ENCODE assay signal across 18 cellular contexts in the genomic region with DNA sequence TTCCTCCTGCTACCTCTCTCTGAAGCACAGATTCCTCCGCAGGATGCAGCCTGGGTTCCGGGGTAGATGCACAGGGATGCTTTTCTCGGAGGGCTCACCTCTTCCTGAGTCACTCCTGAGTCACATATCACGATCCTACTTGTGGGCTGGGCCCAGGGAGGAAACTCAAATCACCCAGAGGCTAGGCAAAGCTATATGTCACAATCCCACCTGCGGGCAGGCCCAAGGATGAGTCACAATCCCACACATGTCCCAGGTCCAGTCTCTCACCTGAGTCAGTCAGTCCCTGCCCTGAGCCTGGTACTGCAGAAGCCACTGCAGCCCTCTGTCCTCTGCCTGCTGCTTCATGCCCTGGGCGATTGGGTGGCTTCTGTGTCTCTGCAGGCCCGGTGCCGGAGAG.
"Had no signal": no experiment of that assay in that cellular context is flagged by ENCODE, and none has a peak within 500 bp of the region (broad histone marks: within the 10 kb centered on the region; RNA-seq: fewer than 3 reads in every experiment).

No MANE protein-coding gene starts in this region.

- FAIRE-seq: endothelial cell of umbilical vein had no signal

- H3K4me3 Mint-ChIP-seq: activated CD8-positive, alpha-beta T cell treated with anti-CD3 and anti-CD28 coated beads, Interleukin-2, amount 10 ng/mL, durations not matched to agents 7 days and 5 days; activated naive CD4-positive, alpha-beta T cell treated with anti-CD3 and anti-CD28 coated beads, Interleukin-2, amount 10 ng/mL, durations not matched to agents 7 days and 5 days; activated T-helper 1 cell treated with anti-CD3 and anti-CD28 coated beads, Interleukin-12 subunit alpha, Interleukin-12 subunit beta, Interleukin-2, Interleukin-4 antibody, amounts not matched to agents 30 ng/mL and 10 ng/mL and 1 ng/mL, durations not matched to agents 14 hours and 24 hours and 36 hours; natural killer cell; stimulated activated effector memory CD8-positive, alpha-beta T cell treated with anti-CD3 and anti-CD28 coated beads, Interleukin-12 subunit alpha, Interleukin-12 subunit beta, amount 100 ng/mL, for 72 hours had no signal

- H3K4me1 ChIP-seq: colonic mucosa, psoas muscle, right lobe of liver had no signal

- ATAC-seq: activated CD8-positive, alpha-beta T cell treated with anti-CD3 and anti-CD28 coated beads, Interleukin-2, amount 10 ng/mL, durations not matched to agents 7 days and 5 days; left colon; natural killer cell; psoas muscle; right lobe of liver; stimulated activated effector memory CD8-positive, alpha-beta T cell treated with anti-CD3 and anti-CD28 coated beads, Interleukin-12 subunit alpha, Interleukin-12 subunit beta, amount 100 ng/mL, for 72 hours had no signal

- H3K9me3 Mint-ChIP-seq: activated naive CD4-positive, alpha-beta T cell treated with anti-CD3 and anti-CD28 coated beads, Interleukin-2, amount 10 ng/mL, durations not matched to agents 7 days and 5 days; activated T-helper 1 cell treated with anti-CD3 and anti-CD28 coated beads, Interleukin-12 subunit alpha, Interleukin-12 subunit beta, Interleukin-2, Interleukin-4 antibody, amounts not matched to agents 30 ng/mL and 10 ng/mL and 1 ng/mL, durations not matched to agents 14 hours and 24 hours and 36 hours; natural killer cell; stimulated activated effector memory CD8-positive, alpha-beta T cell treated with anti-CD3 and anti-CD28 coated beads, Interleukin-12 subunit alpha, Interleukin-12 subunit beta, amount 100 ng/mL, for 72 hours had no signal

- H3K36me3 Mint-ChIP-seq: activated naive CD4-positive, alpha-beta T cell treated with anti-CD3 and anti-CD28 coated beads, Interleukin-2, amount 10 ng/mL, durations not matched to agents 7 days and 5 days; natural killer cell; stimulated activated effector memory CD8-positive, alpha-beta T cell treated with anti-CD3 and anti-CD28 coated beads, Interleukin-12 subunit alpha, Interleukin-12 subunit beta, amount 100 ng/mL, for 72 hours had no signal

- H3K9me3 ChIP-seq: colonic mucosa, psoas muscle, right lobe of liver, tibial nerve had no signal

- H3K27ac Mint-ChIP-seq: activated CD8-positive, alpha-beta T cell treated with anti-CD3 and anti-CD28 coated beads, Interleukin-2, amount 10 ng/mL, durations not matched to agents 7 days and 5 days; activated naive CD4-positive, alpha-beta T cell treated with anti-CD3 and anti-CD28 coated beads, Interleukin-2, amount 10 ng/mL, durations not matched to agents 7 days and 5 days; activated T-helper 1 cell treated with anti-CD3 and anti-CD28 coated beads, Interleukin-12 subunit alpha, Interleukin-12 subunit beta, Interleukin-2, Interleukin-4 antibody, amounts not matched to agents 30 ng/mL and 10 ng/mL and 1 ng/mL, durations not matched to agents 14 hours and 24 hours and 36 hours; natural killer cell; stimulated activated effector memory CD8-positive, alpha-beta T cell treated with anti-CD3 and anti-CD28 coated beads, Interleukin-12 subunit alpha, Interleukin-12 subunit beta, amount 100 ng/mL, for 72 hours had no signal

- H3K4me1 Mint-ChIP-seq: activated naive CD4-positive, alpha-beta T cell treated with anti-CD3 and anti-CD28 coated beads, Interleukin-2, amount 10 ng/mL, durations not matched to agents 7 days and 5 days; natural killer cell; stimulated activated effector memory CD8-positive, alpha-beta T cell treated with anti-CD3 and anti-CD28 coated beads, Interleukin-12 subunit alpha, Interleukin-12 subunit beta, amount 100 ng/mL, for 72 hours had no signal

- H3K36me3 ChIP-seq: colonic mucosa, right lobe of liver, tibial nerve had no signal

- DNase-seq: activated CD4-positive, alpha-beta T cell treated with anti-CD3 and anti-CD28 coated beads for 4 hours; activated CD8-positive, alpha-beta memory T cell treated with anti-CD3 and anti-CD28 coated beads, Interleukin-2, amount 50 U/mL, for 48 hours; activated CD8-positive, alpha-beta T cell treated with anti-CD3 and anti-CD28 coated beads, Interleukin-2, amount 10 ng/mL, durations not matched to agents 7 days and 5 days; activated naive CD4-positive, alpha-beta T cell treated with anti-CD3 and anti-CD28 coated beads, Interleukin-2, amount 10 ng/mL, durations not matched to agents 7 days and 5 days; caudate nucleus; colonic mucosa; effector CD4-positive, alpha-beta T cell; hippocampal formation; left colon; natural killer cell; occipital lobe; psoas muscle; right lobe of liver; T-helper 9 cell had no signal

- H3K4me3 ChIP-seq: colonic mucosa, psoas muscle, right lobe of liver, tibial nerve had no signal

- H3K27ac ChIP-seq: colonic mucosa, psoas muscle, right lobe of liver, tibial nerve had no signal

- H3K27me3 ChIP-seq: colonic mucosa, right lobe of liver, tibial nerve had no signal
